Comparison of ENCODE assay signal across 14 cellular contexts in genomic region chr2:67880291-67880761, GRCh38.
A peak's percentile ranks its signal among the peaks of the same experiment; 100 is the strongest.
DNase-seq lines count a peak whose midpoint lies in the region; ATAC-seq, FAIRE-seq and TF ChIP-seq lines count a peak whose summit lies in the region.
"Had no signal": no experiment of that assay in that cellular context is flagged by ENCODE, and none has a peak within 500 bp of the region (broad histone marks: within the 10 kb centered on the region; RNA-seq: fewer than 3 reads in every experiment).

No MANE protein-coding gene starts in this region.

- H3K9me3 Mint-ChIP-seq in nephron = no peaks in the 10 kb centered on the region
- H3K9me3 Mint-ChIP-seq in activated naive CD8-positive, alpha-beta T cell treated with anti-CD3 and anti-CD28 coated beads for 36 hours = no peaks in the 10 kb centered on the region
- no peaks in the 10 kb centered on the region for H3K9me3 Mint-ChIP-seq in activated T-helper 2 cell treated with anti-CD3 and anti-CD28 coated beads, Interferon-gamma antibody, Interleukin-2, Interleukin-4, amounts not matched to agents 10 μg/mL and 5 μg/mL and 100 μg/mL, durations not matched to agents 14 hours and 24 hours and 36 hours
- H3K9me3 Mint-ChIP-seq: IgD-negative memory B cell; natural killer cell treated with Interleukin-12 subunit alpha and Interleukin-12 subunit beta and Interleukin-15 and Interleukin-18, amount 100 ng/mL, for 72 hours had no signal

- intact Hi-C loops in endothelial cell of umbilical vein (cut with micrococcal nuclease) = no loop called here
- intact Hi-C loops in activated T-helper 2 cell treated with anti-CD3 and anti-CD28 coated beads, Interferon-gamma antibody, Interleukin-2, Interleukin-4, amounts not matched to agents 10 μg/mL and 5 μg/mL and 100 μg/mL, durations not matched to agents 14 hours and 24 hours and 36 hours (cut with micrococcal nuclease) = no loop called here

- H3K27me3 ChIP-seq in endothelial cell of umbilical vein (ENCODE audit: control insufficient read depth in 2 of 2, insufficient read depth in 2 of 2, low read length in 2 of 2) = no peaks in the 10 kb centered on the region
- H3K27me3 ChIP-seq: adrenal gland had no signal

- no peaks in the 10 kb centered on the region for H3K79me2 ChIP-seq in endothelial cell of umbilical vein (ENCODE audit: control insufficient read depth, insufficient read depth, low read length)

- H3K36me3 Mint-ChIP-seq in nephron (ENCODE audit: low read depth) = no peaks in the 10 kb centered on the region
- H3K36me3 Mint-ChIP-seq in activated naive CD8-positive, alpha-beta T cell treated with anti-CD3 and anti-CD28 coated beads for 36 hours = no peaks in the 10 kb centered on the region
- no peaks in the 10 kb centered on the region for H3K36me3 Mint-ChIP-seq in activated T-helper 2 cell treated with anti-CD3 and anti-CD28 coated beads, Interferon-gamma antibody, Interleukin-2, Interleukin-4, amounts not matched to agents 10 μg/mL and 5 μg/mL and 100 μg/mL, durations not matched to agents 14 hours and 24 hours and 36 hours (ENCODE audit: low read depth)
- H3K36me3 Mint-ChIP-seq: IgD-negative memory B cell; natural killer cell treated with Interleukin-12 subunit alpha and Interleukin-12 subunit beta and Interleukin-15 and Interleukin-18, amount 100 ng/mL, for 72 hours had no signal

- POLR2A ChIA-PET in endothelial cell of umbilical vein (lab: Charles Lee) = no interaction called here

- no peaks in the 10 kb centered on the region for H3K36me3 ChIP-seq in endothelial cell of umbilical vein (ENCODE audit: control insufficient read depth in 2 of 2, extremely low read depth in 1 of 2, insufficient read depth in 2 of 2, low read length in 2 of 2)
- H3K36me3 ChIP-seq: adrenal gland had no signal

- no peaks in the 10 kb centered on the region for H4K20me1 ChIP-seq in endothelial cell of umbilical vein (replicated peaks; ENCODE audit: control insufficient read depth, extremely low read depth, insufficient read depth, low read length)

- no TSS peak for BruUV-seq in endothelial cell of umbilical vein (replicated peaks; lab: Mats Ljungman, UMichigan)

- no peak overlapping the region for H3K27ac ChIP-seq in endothelial cell of umbilical vein (ENCODE audit: insufficient read depth, low read depth, low read length)
- H3K27ac ChIP-seq: adrenal gland had no signal

- H3K4me3 ChIP-seq in endothelial cell of umbilical vein (replicated peaks in 1 of 3; ENCODE audit: insufficient read depth in 1 of 3, low read depth in 1 of 3, low read length in 3 of 3) = no peak overlapping the region
- H3K4me3 ChIP-seq: adrenal gland had no signal

- H2AFZ ChIP-seq in endothelial cell of umbilical vein (ENCODE audit: low read depth, low read length) = no peak overlapping the region

- H3K4me2 ChIP-seq in endothelial cell of umbilical vein (ENCODE audit: insufficient read depth, low read length) = no peak overlapping the region

- H3K4me3 Mint-ChIP-seq in nephron = no peak overlapping the region
- H3K4me3 Mint-ChIP-seq in activated naive CD8-positive, alpha-beta T cell treated with anti-CD3 and anti-CD28 coated beads for 36 hours = no peak overlapping the region
- H3K4me3 Mint-ChIP-seq in activated T-helper 2 cell treated with anti-CD3 and anti-CD28 coated beads, Interferon-gamma antibody, Interleukin-2, Interleukin-4, amounts not matched to agents 10 μg/mL and 5 μg/mL and 100 μg/mL, durations not matched to agents 14 hours and 24 hours and 36 hours (ENCODE audit: low read depth) = no peak overlapping the region
- H3K4me3 Mint-ChIP-seq: IgD-negative memory B cell; natural killer cell treated with Interleukin-12 subunit alpha and Interleukin-12 subunit beta and Interleukin-15 and Interleukin-18, amount 100 ng/mL, for 72 hours had no signal

- dilution Hi-C loops in endothelial cell of umbilical vein (cut with MboI; ENCODE audit: extremely low pct_ligation_motif_present, low sequenced_read_pairs) = no loop called here

- CTCF ChIA-PET in endothelial cell of umbilical vein (lab: Charles Lee) = interaction anchor here (1.0 to 2.7 kb wide), 5 partner anchors 8 to 151 kb away, joined by 3 to 11 read pairs (median 4); no protein-coding TSS in a partner anchor

- peak overlapping the region; percentile 77 to 85 (median 83) for H3K27ac Mint-ChIP-seq in nephron
- H3K27ac Mint-ChIP-seq in activated naive CD8-positive, alpha-beta T cell treated with anti-CD3 and anti-CD28 coated beads for 36 hours = no peak overlapping the region
- no peak overlapping the region for H3K27ac Mint-ChIP-seq in activated T-helper 2 cell treated with anti-CD3 and anti-CD28 coated beads, Interferon-gamma antibody, Interleukin-2, Interleukin-4, amounts not matched to agents 10 μg/mL and 5 μg/mL and 100 μg/mL, durations not matched to agents 14 hours and 24 hours and 36 hours
- H3K27ac Mint-ChIP-seq: IgD-negative memory B cell; natural killer cell treated with Interleukin-12 subunit alpha and Interleukin-12 subunit beta and Interleukin-15 and Interleukin-18, amount 100 ng/mL, for 72 hours had no signal

- peak; percentile 93 for DNase-seq in Caki2 (ENCODE audit: low read depth)
- peak; percentile 99 for DNase-seq in RPMI7951 (ENCODE audit: low read depth)
- DNase-seq in endothelial cell of umbilical vein (ENCODE audit: low read depth, low spot score) = no peak
- DNase-seq in UCSD-AML1 (lab: John Stamatoyannopoulos, UW; ENCODE audit: unreplicated experiment) = no peak
- DNase-seq in activated naive CD8-positive, alpha-beta T cell treated with anti-CD3 and anti-CD28 coated beads for 36 hours = no peak
- no peak for DNase-seq in activated T-helper 2 cell treated with anti-CD3 and anti-CD28 coated beads, Interferon-gamma antibody, Interleukin-2, Interleukin-4, amounts not matched to agents 10 μg/mL and 5 μg/mL and 100 μg/mL, durations not matched to agents 14 hours and 24 hours and 36 hours (ENCODE audit: low spot score)
- DNase-seq: activated CD8-positive, alpha-beta memory T cell treated with anti-CD3 and anti-CD28 coated beads, Interleukin-2, amount 50 U/mL, for 4 hours; adrenal gland; NCI-H2081 had no signal

- H3K9ac ChIP-seq in endothelial cell of umbilical vein (replicated peaks; ENCODE audit: extremely low read depth, insufficient read depth, low read length) = no peak overlapping the region

- H3K4me1 ChIP-seq in endothelial cell of umbilical vein (ENCODE audit: control insufficient read depth, extremely low read depth, insufficient read depth, low read length) = no peaks in the 10 kb centered on the region
- H3K4me1 ChIP-seq: adrenal gland had no signal

- ATAC-seq in GM19463 (IDR thresholded peaks at IDR 0.05; ENCODE audit: unreplicated experiment) = no peak
- ATAC-seq: natural killer cell treated with Interleukin-12 subunit alpha and Interleukin-12 subunit beta and Interleukin-15 and Interleukin-18, amount 100 ng/mL, for 72 hours had no signal

- no peak for FAIRE-seq in endothelial cell of umbilical vein (lab: Jason Lieb, UNC)
- FAIRE-seq: TTC549 had no signal

- peaks cover 7% of the 10 kb centered on the region for H3K27me3 Mint-ChIP-seq in nephron (ENCODE audit: low read depth)
- H3K27me3 Mint-ChIP-seq in activated naive CD8-positive, alpha-beta T cell treated with anti-CD3 and anti-CD28 coated beads for 36 hours = peaks cover 13% of the 10 kb centered on the region
- no peaks in the 10 kb centered on the region for H3K27me3 Mint-ChIP-seq in activated T-helper 2 cell treated with anti-CD3 and anti-CD28 coated beads, Interferon-gamma antibody, Interleukin-2, Interleukin-4, amounts not matched to agents 10 μg/mL and 5 μg/mL and 100 μg/mL, durations not matched to agents 14 hours and 24 hours and 36 hours (ENCODE audit: low read depth)

- H3K9me3 ChIP-seq in endothelial cell of umbilical vein (replicated peaks; ENCODE audit: control insufficient read depth, insufficient read depth, low read length) = no peaks in the 10 kb centered on the region
- H3K9me3 ChIP-seq: adrenal gland had no signal

- no peak for TF ChIP-seq POLR2A in endothelial cell of umbilical vein (IDR thresholded peaks at IDR 0.05; ENCODE audit: low read depth, low read length)

- TF ChIP-seq CTCF in endothelial cell of umbilical vein (IDR thresholded peaks at IDR 0.05; ENCODE audit: extremely low read depth in 1 of 2, insufficient read depth in 1 of 2, low read depth in 1 of 2, low read length in 2 of 2) (no peak), nephron (IDR thresholded peaks at IDR 0.05; ENCODE audit: unreplicated experiment in 3 of 3) (no peak)

- peaks cover 37% of the 10 kb centered on the region for H3K4me1 Mint-ChIP-seq in nephron
- no peaks in the 10 kb centered on the region for H3K4me1 Mint-ChIP-seq in activated naive CD8-positive, alpha-beta T cell treated with anti-CD3 and anti-CD28 coated beads for 36 hours
- no peaks in the 10 kb centered on the region for H3K4me1 Mint-ChIP-seq in activated T-helper 2 cell treated with anti-CD3 and anti-CD28 coated beads, Interferon-gamma antibody, Interleukin-2, Interleukin-4, amounts not matched to agents 10 μg/mL and 5 μg/mL and 100 μg/mL, durations not matched to agents 14 hours and 24 hours and 36 hours (ENCODE audit: low read depth)
- H3K4me1 Mint-ChIP-seq: IgD-negative memory B cell had no signal

- H3K9me1 ChIP-seq in endothelial cell of umbilical vein (replicated peaks; ENCODE audit: control insufficient read depth, extremely low read depth, insufficient read depth, low read length) = no peaks in the 10 kb centered on the region

- in situ Hi-C loops in Caki2 (cut with HindIII; ENCODE audit: low pct_unique_long_range_greater_than_20kb, low sequenced_read_pairs) = no loop called here

TF ChIP-seq in endothelial cell of umbilical vein, 7 proteins besides CTCF, POLR2A, EP300 and RAD21:
- TF ChIP-seq POLR2AphosphoS5 (IDR thresholded peaks at IDR 0.05; ENCODE audit: insufficient read depth, low read depth, low read length) = no peak
- peak; percentile 42 for TF ChIP-seq GATA2 (IDR thresholded peaks at IDR 0.05; ENCODE audit: insufficient read depth, insufficient read length, low read depth, low read length)

Comparison
In these comparisons a context has a peak if more than half of its experiments do, and no peak if none do; other contexts are left out.
1. DNase-seq: peak in Caki2 (single experiment) and RPMI7951 (single experiment); none in endothelial cell of umbilical vein (single experiment), UCSD-AML1 (single experiment), activated naive CD8-positive, alpha-beta T cell treated with anti-CD3 and anti-CD28 coated beads for 36 hours (single experiment) and activated T-helper 2 cell treated with anti-CD3 and anti-CD28 coated beads, Interferon-gamma antibody, Interleukin-2, Interleukin-4, amounts not matched to agents 10 μg/mL and 5 μg/mL and 100 μg/mL, durations not matched to agents 14 hours and 24 hours and 36 hours (single experiment).
2. H3K27ac Mint-ChIP-seq: peak in nephron (3 of 3); none in activated naive CD8-positive, alpha-beta T cell treated with anti-CD3 and anti-CD28 coated beads for 36 hours (single experiment) and activated T-helper 2 cell treated with anti-CD3 and anti-CD28 coated beads, Interferon-gamma antibody, Interleukin-2, Interleukin-4, amounts not matched to agents 10 μg/mL and 5 μg/mL and 100 μg/mL, durations not matched to agents 14 hours and 24 hours and 36 hours (single experiment).